ENCODE assay signal across 8 cellular contexts in the genomic region with DNA sequence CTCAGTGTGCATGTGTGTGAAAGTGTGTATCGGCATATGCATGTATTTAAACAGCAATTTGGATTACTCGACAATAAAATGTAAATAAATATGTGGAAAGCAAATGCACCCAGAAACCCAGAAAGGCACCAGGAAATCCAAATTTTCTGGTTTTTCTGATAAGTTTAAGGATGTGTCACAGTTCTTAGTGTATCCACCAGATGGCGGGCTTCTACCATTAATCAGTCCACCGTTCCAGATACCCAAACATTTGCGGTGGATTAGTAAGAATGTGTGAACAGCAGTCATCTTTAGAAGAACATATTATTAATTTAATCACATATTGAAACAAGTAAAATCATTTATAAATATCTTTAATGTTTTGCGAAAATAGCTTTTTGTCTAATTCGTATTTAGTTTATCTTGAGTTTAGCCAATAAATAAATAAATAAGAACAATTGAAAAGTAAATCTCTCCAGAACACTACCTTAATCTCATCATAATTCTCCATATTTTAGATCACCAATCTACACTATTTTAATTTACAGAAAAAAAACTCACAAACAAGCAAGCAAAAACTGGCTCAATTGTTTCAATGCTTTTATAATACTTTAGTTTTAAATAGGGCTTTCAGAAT.
DNase-seq lines count a peak whose midpoint lies in the region; ATAC-seq lines count a peak whose summit lies in the region.

No MANE protein-coding gene starts in this region.

- H3K27me3 Mint-ChIP-seq in activated naive CD4-positive, alpha-beta T cell treated with anti-CD3 and anti-CD28 coated beads, Interleukin-2, amount 10 ng/mL, durations not matched to agents 7 days and 5 days = no peaks in the 10 kb centered on the region

- H3K9me3 ChIP-seq in SJCRH30 (replicated peaks) = no peaks in the 10 kb centered on the region

- peak; percentile 96 for ATAC-seq in GM21576 (IDR thresholded peaks at IDR 0.05; ENCODE audit: unreplicated experiment)

- CTCF ChIA-PET in activated naive CD4-positive, alpha-beta T cell treated with anti-CD3 and anti-CD28 coated beads, Interleukin-2, amount 10 ng/mL, durations not matched to agents 7 days and 5 days (lab: Charles Lee) = no interaction called here

- no peaks in the 10 kb centered on the region for H3K9me3 Mint-ChIP-seq in activated naive CD4-positive, alpha-beta T cell treated with anti-CD3 and anti-CD28 coated beads, Interleukin-2, amount 10 ng/mL, durations not matched to agents 7 days and 5 days

- H3K4me1 ChIP-seq in SJCRH30 = no peaks in the 10 kb centered on the region

- no peaks in the 10 kb centered on the region for H3K36me3 Mint-ChIP-seq in activated naive CD4-positive, alpha-beta T cell treated with anti-CD3 and anti-CD28 coated beads, Interleukin-2, amount 10 ng/mL, durations not matched to agents 7 days and 5 days

- H3K4me3 Mint-ChIP-seq in activated naive CD4-positive, alpha-beta T cell treated with anti-CD3 and anti-CD28 coated beads, Interleukin-2, amount 10 ng/mL, durations not matched to agents 7 days and 5 days = no peak overlapping the region

- no peaks in the 10 kb centered on the region for H3K4me1 Mint-ChIP-seq in activated naive CD4-positive, alpha-beta T cell treated with anti-CD3 and anti-CD28 coated beads, Interleukin-2, amount 10 ng/mL, durations not matched to agents 7 days and 5 days

- DNase-seq in ELR (ENCODE audit: low read depth) (peak; percentile 77), KBM-7 (peak; percentile 62), SJCRH30 (peak; percentile 24 to 71), globus pallidus (ENCODE audit: low spot score) (peak; percentile 60), pulmonary artery endothelial cell (ENCODE audit: low read depth, low spot score) (peak; percentile 33), NCI-H187 treated with DMSO at 0.1 percent for 48 hours (lab: John Stamatoyannopoulos, UW) (no peak)
- peak; percentile 66 for DNase-seq in activated naive CD4-positive, alpha-beta T cell treated with anti-CD3 and anti-CD28 coated beads, Interleukin-2, amount 10 ng/mL, durations not matched to agents 7 days and 5 days

- no peaks in the 10 kb centered on the region for H3K36me3 ChIP-seq in SJCRH30

- H3K27ac Mint-ChIP-seq in activated naive CD4-positive, alpha-beta T cell treated with anti-CD3 and anti-CD28 coated beads, Interleukin-2, amount 10 ng/mL, durations not matched to agents 7 days and 5 days = no peak overlapping the region

- H3K27me3 ChIP-seq in SJCRH30 = no peaks in the 10 kb centered on the region

- in situ Hi-C loops in KBM-7 (cut with MboI; ENCODE audit: low pct_unique_long_range_greater_than_20kb, low sequenced_read_pairs) = no loop called here

- H3K27ac ChIP-seq in SJCRH30 = no peak overlapping the region

- no peak overlapping the region for H3K4me3 ChIP-seq in SJCRH30
